Comparison of ENCODE assay signal across 2 cellular contexts in the genomic region with DNA sequence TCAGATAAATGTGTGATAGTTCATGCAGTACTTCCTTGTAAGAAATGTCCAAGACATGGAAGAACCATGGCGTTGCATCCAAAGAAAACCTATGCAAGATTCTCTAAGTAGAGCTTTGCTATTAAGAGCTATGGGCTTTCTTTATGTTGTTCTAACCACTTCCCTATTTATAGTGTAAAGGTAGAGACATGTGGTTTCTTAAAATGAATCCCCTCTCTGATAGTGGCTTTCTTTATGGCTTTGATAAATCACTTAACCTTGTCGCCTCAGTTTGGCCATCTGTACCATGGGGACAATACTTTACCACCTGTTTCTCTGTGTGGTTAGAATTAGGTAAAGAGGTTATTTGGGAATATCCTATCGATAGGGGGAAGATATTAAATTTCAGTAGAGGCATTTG.
TF ChIP-seq lines count a peak whose summit lies in the region.

No MANE protein-coding gene starts in this region.

TF ChIP-seq in GM12878, 131 proteins besides CTCF, POLR2A, EP300 and RAD21 (continued from another document):
- TF ChIP-seq SRF (IDR thresholded peaks at IDR 0.05; ENCODE audit: low read depth in 2 of 2, low read length in 2 of 2) = no peak
- TF ChIP-seq RUNX3 (IDR thresholded peaks at IDR 0.05; ENCODE audit: low read length) = peak; percentile 78
- no peak for TF ChIP-seq CHD4 (IDR thresholded peaks at IDR 0.05)
- TF ChIP-seq EGR1 (IDR thresholded peaks at IDR 0.05; ENCODE audit: borderline replicate concordance in 1 of 2, low read depth in 2 of 2, low read length in 2 of 2) = no peak
- no peak for TF ChIP-seq TCF7 (IDR thresholded peaks at IDR 0.05; ENCODE audit: borderline replicate concordance)
- no peak for TF ChIP-seq MTA2 (IDR thresholded peaks at IDR 0.05; ENCODE audit: low read depth)
- peak; percentile 47; the same call in 1 of the 2 replicates for TF ChIP-seq SREBF1 (IDR thresholded peaks at IDR 0.05; ENCODE audit: low read length)
- peak; percentile 55 for TF ChIP-seq JUNB (IDR thresholded peaks at IDR 0.05)
- TF ChIP-seq ZNF217 (IDR thresholded peaks at IDR 0.05) = peak; percentile 98
- TF ChIP-seq MYC (IDR thresholded peaks at IDR 0.05; ENCODE audit: insufficient read depth, insufficient read length, insufficient replicate concordance, low read length, severe bottlenecking) = no peak
- peak; percentile 50; the same call in 1 of the 2 replicates for TF ChIP-seq PAX5 (IDR thresholded peaks at IDR 0.05; ENCODE audit: borderline replicate concordance, low read depth, low read length)

TF ChIP-seq in HEK293T, 16 proteins besides CTCF, POLR2A, EP300 and RAD21 (continued from another document):
- TF ChIP-seq, protein P1, sequence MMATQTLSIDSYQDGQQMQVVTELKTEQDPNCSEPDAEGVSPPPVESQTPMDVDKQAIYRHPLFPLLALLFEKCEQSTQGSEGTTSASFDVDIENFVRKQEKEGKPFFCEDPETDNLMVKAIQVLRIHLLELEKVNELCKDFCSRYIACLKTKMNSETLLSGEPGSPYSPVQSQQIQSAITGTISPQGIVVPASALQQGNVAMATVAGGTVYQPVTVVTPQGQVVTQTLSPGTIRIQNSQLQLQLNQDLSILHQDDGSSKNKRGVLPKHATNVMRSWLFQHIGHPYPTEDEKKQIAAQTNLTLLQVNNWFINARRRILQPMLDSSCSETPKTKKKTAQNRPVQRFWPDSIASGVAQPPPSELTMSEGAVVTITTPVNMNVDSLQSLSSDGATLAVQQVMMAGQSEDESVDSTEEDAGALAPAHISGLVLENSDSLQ (IDR thresholded peaks at IDR 0.05) = no peak
- no peak for TF ChIP-seq LEF1 (IDR thresholded peaks at IDR 0.05; ENCODE audit: borderline replicate concordance)
- no peak for TF ChIP-seq FOXK2 (IDR thresholded peaks at IDR 0.05)
- TF ChIP-seq ARNT (IDR thresholded peaks at IDR 0.05) = no peak
- no peak for TF ChIP-seq SP1 (IDR thresholded peaks at IDR 0.05)
- no peak for TF ChIP-seq L3MBTL2 (conservative IDR thresholded peaks at IDR 0.05)
- TF ChIP-seq SUZ12 (IDR thresholded peaks at IDR 0.05) = no peak
- no peak for TF ChIP-seq BHLHE40 (IDR thresholded peaks at IDR 0.05; ENCODE audit: borderline replicate concordance)
- TF ChIP-seq FOXM1 (IDR thresholded peaks at IDR 0.05; ENCODE audit: borderline replicate concordance) = no peak
- TF ChIP-seq ELF4 (IDR thresholded peaks at IDR 0.05) = no peak
- TF ChIP-seq NFRKB (IDR thresholded peaks at IDR 0.05) = no peak
- TF ChIP-seq FOXA1 (IDR thresholded peaks at IDR 0.05) = no peak
TF ChIP-seq in HEK293T: peak in this region for 0.
